ENCODE assay signal across 26 cellular contexts in genomic region chr13:64718116-64718515, GRCh38.
"Had no signal": no experiment of that assay in that cellular context is flagged by ENCODE, and none has a peak within 500 bp of the region (broad histone marks: within the 10 kb centered on the region; RNA-seq: fewer than 3 reads in every experiment).

No MANE protein-coding gene starts in this region.

- H3K27me3 ChIP-seq: body of pancreas, Peyer's patch, SJSA1 had no signal

- H3K27ac ChIP-seq: body of pancreas, Peyer's patch, SJSA1 had no signal

- H3K36me3 Mint-ChIP-seq: activated naive CD8-positive, alpha-beta T cell treated with anti-CD3 and anti-CD28 coated beads, Interleukin-2, amount 10 ng/mL, durations not matched to agents 7 days and 5 days had no signal

- H3K4me3 Mint-ChIP-seq: activated CD8-positive, alpha-beta T cell treated with anti-CD3 and anti-CD28 coated beads, Interleukin-2, amount 10 ng/mL, durations not matched to agents 7 days and 5 days; activated naive CD8-positive, alpha-beta T cell treated with anti-CD3 and anti-CD28 coated beads, Interleukin-2, amount 10 ng/mL, durations not matched to agents 7 days and 5 days; T-helper 1 cell treated with Interleukin-12 subunit alpha and Interleukin-12 subunit beta and Interleukin-4 antibody, amounts not matched to agents 30 μg/mL and 1 μg/mL, for 36 hours; WTC11 had no signal

- H3K27me3 Mint-ChIP-seq: activated naive CD8-positive, alpha-beta T cell treated with anti-CD3 and anti-CD28 coated beads, Interleukin-2, amount 10 ng/mL, durations not matched to agents 7 days and 5 days had no signal

- H3K4me1 Mint-ChIP-seq: activated naive CD8-positive, alpha-beta T cell treated with anti-CD3 and anti-CD28 coated beads, Interleukin-2, amount 10 ng/mL, durations not matched to agents 7 days and 5 days had no signal

- H3K36me3 ChIP-seq: Peyer's patch, SJSA1 had no signal

- H3K27ac Mint-ChIP-seq: activated CD8-positive, alpha-beta T cell treated with anti-CD3 and anti-CD28 coated beads, Interleukin-2, amount 10 ng/mL, durations not matched to agents 7 days and 5 days; activated naive CD8-positive, alpha-beta T cell treated with anti-CD3 and anti-CD28 coated beads, Interleukin-2, amount 10 ng/mL, durations not matched to agents 7 days and 5 days; T-helper 1 cell treated with Interleukin-12 subunit alpha and Interleukin-12 subunit beta and Interleukin-4 antibody, amounts not matched to agents 30 μg/mL and 1 μg/mL, for 36 hours; WTC11 had no signal

- DNase-seq: activated CD4-positive, alpha-beta T cell treated with anti-CD3 and anti-CD28 coated beads for 48 hours; activated CD4-positive, alpha-beta T cell treated with anti-CD3 and anti-CD28 coated beads, Interleukin-2, amount 50 U/mL, for 4 hours; activated CD4-positive, CD25-positive, alpha-beta regulatory T cell treated with anti-CD3 and anti-CD28 coated beads, Interleukin-2, amount 50 U/mL, for 72 hours; activated CD8-positive, alpha-beta memory T cell treated with anti-CD3 and anti-CD28 coated beads, Interleukin-2, amount 50 U/mL, for 48 hours; activated CD8-positive, alpha-beta T cell treated with anti-CD3 and anti-CD28 coated beads, Interleukin-2, amount 10 ng/mL, durations not matched to agents 7 days and 5 days; activated naive CD4-positive, alpha-beta T cell treated with anti-CD3 and anti-CD28 coated beads, Interleukin-2, amount 50 U/mL, for 16 hours; activated naive CD8-positive, alpha-beta T cell treated with anti-CD3 and anti-CD28 coated beads, Interleukin-2, amount 10 ng/mL, durations not matched to agents 7 days and 5 days; activated T-cell treated with anti-CD3 and anti-CD28 coated beads, Interleukin-2, amount 50 U/mL, for 1 hour; aorta; body of pancreas; MM.1S; NCI-H1105; NCI-H1436; NCI-H187; NCI-H2081; NCI-H510A treated with DMSO at 0.1 percent for 48 hours; NCI-H69; NK-92 treated with Interleukin-12 subunit alpha and Interleukin-12 subunit beta, amount 100 ng/mL, for 24 hours; OCI-M1; Peyer's patch; SHP77; T-helper 9 cell had no signal

- H3K9me3 ChIP-seq: body of pancreas, SJSA1 had no signal

- H3K4me3 ChIP-seq: body of pancreas, Peyer's patch, SJSA1 had no signal

- H3K9me3 Mint-ChIP-seq: activated naive CD8-positive, alpha-beta T cell treated with anti-CD3 and anti-CD28 coated beads, Interleukin-2, amount 10 ng/mL, durations not matched to agents 7 days and 5 days had no signal

- H3K4me1 ChIP-seq: body of pancreas, Peyer's patch had no signal

- ATAC-seq: activated CD8-positive, alpha-beta T cell treated with anti-CD3 and anti-CD28 coated beads, Interleukin-2, amount 10 ng/mL, durations not matched to agents 7 days and 5 days; body of pancreas; SK-N-SH treated with all-trans-retinoic acid at 6 μM for 48 hours; WTC11 had no signal
